In genomic region chr6:70955441-70956190, GRCh38 we compare ENCODE assay signal across 1 cellular context.
TF ChIP-seq lines count a peak whose summit lies in the region.

No MANE protein-coding gene starts in this region.

TF ChIP-seq in WTC11, 78 proteins besides CTCF, POLR2A, EP300 and RAD21 (continued from another document and continues in another):
- TF ChIP-seq ZNF532 (CRISPR knock-in tag; IDR thresholded peaks at IDR 0.05; ENCODE audit: borderline replicate concordance) (no peak), NFATC4 (CRISPR knock-in tag; IDR thresholded peaks at IDR 0.05) (no peak), RELA (CRISPR knock-in tag; IDR thresholded peaks at IDR 0.05; ENCODE audit: borderline replicate concordance) (peak; percentile 94), ZNF232 (CRISPR knock-in tag; IDR thresholded peaks at IDR 0.05) (0 out of 2 replicates have a peak, but pooled peaks have one; percentile 49), PRRX2 (CRISPR knock-in tag; IDR thresholded peaks at IDR 0.05) (no peak), ZNF263 (CRISPR knock-in tag; IDR thresholded peaks at IDR 0.05; ENCODE audit: low read depth) (0 out of 2 replicates have a peak, but pooled peaks have one; percentile 26), FOXJ3 (CRISPR knock-in tag; IDR thresholded peaks at IDR 0.05; ENCODE audit: borderline replicate concordance) (no peak), AR (CRISPR knock-in tag; IDR thresholded peaks at IDR 0.05) (no peak), MAX (CRISPR knock-in tag; IDR thresholded peaks at IDR 0.05) (peak; percentile 86), HMGXB4 (CRISPR knock-in tag; IDR thresholded peaks at IDR 0.05) (peak; percentile 94; the same call in 1 of the 2 replicates), NR1H2 (CRISPR knock-in tag; IDR thresholded peaks at IDR 0.05) (no peak), OVOL2 (CRISPR knock-in tag; IDR thresholded peaks at IDR 0.05; ENCODE audit: borderline replicate concordance) (no peak), ZSCAN18 (CRISPR knock-in tag; IDR thresholded peaks at IDR 0.05) (no peak), NFYB (CRISPR knock-in tag; conservative IDR thresholded peaks at IDR 0.05; ENCODE audit: low read depth) (no peak), ETV6 (CRISPR knock-in tag; IDR thresholded peaks at IDR 0.05) (peak; percentile 93), ATF6 (CRISPR knock-in tag; IDR thresholded peaks at IDR 0.05) (no peak), ZNF416 (CRISPR knock-in tag; IDR thresholded peaks at IDR 0.05) (no peak), ZNF121 (CRISPR knock-in tag; IDR thresholded peaks at IDR 0.05) (0 out of 2 replicates have a peak, but pooled peaks have one; percentile 9), ZNF671 (CRISPR knock-in tag; IDR thresholded peaks at IDR 0.05) (no peak), USF1 (CRISPR knock-in tag; IDR thresholded peaks at IDR 0.05) (no peak), AFF4 (CRISPR knock-in tag; IDR thresholded peaks at IDR 0.05; ENCODE audit: borderline replicate concordance) (peak; percentile 76; the same call in 1 of the 2 replicates), CBFB (CRISPR knock-in tag; IDR thresholded peaks at IDR 0.05; ENCODE audit: low read depth) (peak; percentile 72; the same call in 1 of the 2 replicates), FOXK1 (CRISPR knock-in tag; IDR thresholded peaks at IDR 0.05) (peak; percentile 79), NR2C2 (CRISPR knock-in tag; IDR thresholded peaks at IDR 0.05) (peak; percentile 26; the same call in 1 of the 2 replicates), FOXP1 (CRISPR knock-in tag; IDR thresholded peaks at IDR 0.05; ENCODE audit: borderline replicate concordance) (peak; percentile 97), ATF1 (CRISPR knock-in tag; IDR thresholded peaks at IDR 0.05) (peak; percentile 85), ZNF396 (CRISPR knock-in tag; IDR thresholded peaks at IDR 0.05; ENCODE audit: borderline replicate concordance) (no peak), CDX4 (CRISPR knock-in tag; IDR thresholded peaks at IDR 0.05; ENCODE audit: borderline replicate concordance) (no peak), MYBL2 (CRISPR knock-in tag; IDR thresholded peaks at IDR 0.05) (no peak; the same call in 1 of the 2 replicates), HMGA2 (CRISPR knock-in tag; IDR thresholded peaks at IDR 0.05) (no peak), ZNF317 (CRISPR knock-in tag; IDR thresholded peaks at IDR 0.05; ENCODE audit: borderline replicate concordance, low read depth) (no peak), PRDM15 (CRISPR knock-in tag; IDR thresholded peaks at IDR 0.05) (no peak)
